14 cellular contexts compared by ENCODE assay signal in genomic region chr17:2598166-2598565, GRCh38. TPM values are rescaled to one million over a fixed set of nuclear protein-coding genes. Genes with fewer than 3 reads are reported as not detected.
DNase-seq lines count a peak whose midpoint lies in the region; ATAC-seq lines count a peak whose summit lies in the region.
"Had no signal": no experiment of that assay in that cellular context is flagged by ENCODE, and none has a peak within 500 bp of the region (broad histone marks: within the 10 kb centered on the region; RNA-seq: fewer than 3 reads in every experiment).

No MANE protein-coding gene starts in this region.

- H3K4me1 Mint-ChIP-seq in activated T-cell treated with anti-CD3 and anti-CD28 coated beads, Interleukin-2, amount 50 U/mL, for 24 hours (ENCODE audit: low read depth), result peaks cover 59% of the 10 kb centered on the region
- peaks cover 60% of the 10 kb centered on the region for H3K4me1 Mint-ChIP-seq in activated T-cell treated with anti-CD3 and anti-CD28 coated beads, Interleukin-2, amount 50 U/mL, for 4 hours (ENCODE audit: low read depth)
- H3K4me1 Mint-ChIP-seq in activated naive CD8-positive, alpha-beta T cell treated with anti-CD3 and anti-CD28 coated beads, Interleukin-2, amount 50 U/mL, for 24 hours, result peaks cover 60% of the 10 kb centered on the region

- H3K9me3 Mint-ChIP-seq in activated T-cell treated with anti-CD3 and anti-CD28 coated beads, Interleukin-2, amount 50 U/mL, for 24 hours, result no peaks in the 10 kb centered on the region
- no peaks in the 10 kb centered on the region for H3K9me3 Mint-ChIP-seq in activated T-cell treated with anti-CD3 and anti-CD28 coated beads, Interleukin-2, amount 50 U/mL, for 4 hours
- H3K9me3 Mint-ChIP-seq in activated naive CD8-positive, alpha-beta T cell treated with anti-CD3 and anti-CD28 coated beads, Interleukin-2, amount 50 U/mL, for 24 hours, result no peaks in the 10 kb centered on the region
- H3K9me3 Mint-ChIP-seq: IgD-negative memory B cell had no signal

- no peak overlapping the region for H3K27ac Mint-ChIP-seq in activated T-cell treated with anti-CD3 and anti-CD28 coated beads, Interleukin-2, amount 50 U/mL, for 24 hours
- H3K27ac Mint-ChIP-seq in activated naive CD8-positive, alpha-beta T cell treated with anti-CD3 and anti-CD28 coated beads, Interleukin-2, amount 50 U/mL, for 24 hours, result no peak overlapping the region

- DNase-seq in activated T-cell treated with anti-CD3 and anti-CD28 coated beads, Interleukin-2, amount 50 U/mL, for 24 hours, result no peak
- no peak for DNase-seq in activated T-cell treated with anti-CD3 and anti-CD28 coated beads, Interleukin-2, amount 50 U/mL, for 4 hours
- DNase-seq in activated naive CD8-positive, alpha-beta T cell treated with anti-CD3 and anti-CD28 coated beads, Interleukin-2, amount 50 U/mL, for 24 hours, result no peak
- DNase-seq in fibroblast of peridontal ligament (ENCODE audit: extremely low read depth) (peak; percentile 80), stromal cell of bone marrow (ENCODE audit: low read depth) (peak; percentile 61)
- no peak for DNase-seq in activated naive CD4-positive, alpha-beta T cell treated with anti-CD3 and anti-CD28 coated beads, Interleukin-2, amount 50 U/mL, for 16 hours
- DNase-seq: activated T-cell treated with anti-CD3 and anti-CD28 coated beads, Interleukin-2, amount 50 U/mL, for 48 hours; GDM1; NCI-H2171; RPMI8226; spleen had no signal

- peak overlapping the region; percentile 33 for H3K4me3 Mint-ChIP-seq in activated T-cell treated with anti-CD3 and anti-CD28 coated beads, Interleukin-2, amount 50 U/mL, for 24 hours
- H3K4me3 Mint-ChIP-seq in activated T-cell treated with anti-CD3 and anti-CD28 coated beads, Interleukin-2, amount 50 U/mL, for 4 hours, result no peak overlapping the region
- H3K4me3 Mint-ChIP-seq in activated naive CD8-positive, alpha-beta T cell treated with anti-CD3 and anti-CD28 coated beads, Interleukin-2, amount 50 U/mL, for 24 hours, result peak overlapping the region; percentile 34

- ATAC-seq in activated T-cell treated with anti-CD3 and anti-CD28 coated beads, Interleukin-2, amount 50 U/mL, for 4 hours, result no peak
- no peak for ATAC-seq in activated naive CD8-positive, alpha-beta T cell treated with anti-CD3 and anti-CD28 coated beads, Interleukin-2, amount 50 U/mL, for 24 hours
- ATAC-seq in GM19324 (IDR thresholded peaks at IDR 0.05; ENCODE audit: low FRiP score, unreplicated experiment), result no peak
- no peak for ATAC-seq in HG02885 (IDR thresholded peaks at IDR 0.05; ENCODE audit: poor library complexity, unreplicated experiment)

- H3K36me3 Mint-ChIP-seq in activated T-cell treated with anti-CD3 and anti-CD28 coated beads, Interleukin-2, amount 50 U/mL, for 24 hours (ENCODE audit: low read depth), result peaks cover 41% of the 10 kb centered on the region
- H3K36me3 Mint-ChIP-seq in activated T-cell treated with anti-CD3 and anti-CD28 coated beads, Interleukin-2, amount 50 U/mL, for 4 hours (ENCODE audit: insufficient read depth), result peaks cover 5% of the 10 kb centered on the region
- peaks cover 17% of the 10 kb centered on the region for H3K36me3 Mint-ChIP-seq in activated naive CD8-positive, alpha-beta T cell treated with anti-CD3 and anti-CD28 coated beads, Interleukin-2, amount 50 U/mL, for 24 hours (ENCODE audit: low read depth)
- H3K36me3 Mint-ChIP-seq: IgD-negative memory B cell had no signal

- H3K27me3 Mint-ChIP-seq in activated T-cell treated with anti-CD3 and anti-CD28 coated beads, Interleukin-2, amount 50 U/mL, for 24 hours, result no peaks in the 10 kb centered on the region
- no peaks in the 10 kb centered on the region for H3K27me3 Mint-ChIP-seq in activated T-cell treated with anti-CD3 and anti-CD28 coated beads, Interleukin-2, amount 50 U/mL, for 4 hours (ENCODE audit: low read depth)
- H3K27me3 Mint-ChIP-seq in activated naive CD8-positive, alpha-beta T cell treated with anti-CD3 and anti-CD28 coated beads, Interleukin-2, amount 50 U/mL, for 24 hours, result no peaks in the 10 kb centered on the region
- H3K27me3 Mint-ChIP-seq: IgD-negative memory B cell had no signal

RNA-seq across cellular contexts. Expression of gene PAFAH1B1, which starts 4.7 kb away (rescaled TPM):
- total RNA-seq in activated T-cell treated with anti-CD3 and anti-CD28 coated beads, Interleukin-2, amount 50 U/mL, for 4 hours, result 100 to 1,000 TPM; 122 to 133 (median 130) TPM

Comparison
In these comparisons a context has a peak if more than half of its experiments do, and no peak if none do; other contexts are left out.
1. DNase-seq: peak in fibroblast of peridontal ligament (single experiment) and stromal cell of bone marrow (single experiment); none in activated T-cell treated with anti-CD3 and anti-CD28 coated beads, Interleukin-2, amount 50 U/mL, for 24 hours (single experiment), activated T-cell treated with anti-CD3 and anti-CD28 coated beads, Interleukin-2, amount 50 U/mL, for 4 hours (single experiment), activated naive CD8-positive, alpha-beta T cell treated with anti-CD3 and anti-CD28 coated beads, Interleukin-2, amount 50 U/mL, for 24 hours (single experiment) and activated naive CD4-positive, alpha-beta T cell treated with anti-CD3 and anti-CD28 coated beads, Interleukin-2, amount 50 U/mL, for 16 hours (single experiment).